In genomic region chr2:127589358-127589757, GRCh38 we compare ENCODE assay signal across 21 cellular contexts. TPM values are rescaled to one million over a fixed set of nuclear protein-coding genes. Genes with fewer than 3 reads are reported as not detected.
"Had no signal": no experiment of that assay in that cellular context is flagged by ENCODE, and none has a peak within 500 bp of the region (broad histone marks: within the 10 kb centered on the region; RNA-seq: fewer than 3 reads in every experiment).

No MANE protein-coding gene starts in this region.

- H3K27ac Mint-ChIP-seq: activated CD8-positive, alpha-beta T cell treated with anti-CD3 and anti-CD28 coated beads for 36 hours; activated naive CD4-positive, alpha-beta T cell treated with anti-CD3 and anti-CD28 coated beads for 36 hours; activated naive CD8-positive, alpha-beta T cell treated with anti-CD3 and anti-CD28 coated beads, Interleukin-2, amount 50 U/mL, for 24 hours; activated T-helper 1 cell treated with anti-CD3 and anti-CD28 coated beads, Interleukin-12 subunit alpha, Interleukin-12 subunit beta, Interleukin-2, Interleukin-4 antibody, amounts not matched to agents 30 ng/mL and 10 ng/mL and 1 ng/mL, durations not matched to agents 14 hours and 24 hours and 36 hours; brain had no signal

- H3K4me3 Mint-ChIP-seq: activated CD8-positive, alpha-beta T cell treated with anti-CD3 and anti-CD28 coated beads for 36 hours; activated naive CD4-positive, alpha-beta T cell treated with anti-CD3 and anti-CD28 coated beads for 36 hours; activated naive CD8-positive, alpha-beta T cell treated with anti-CD3 and anti-CD28 coated beads, Interleukin-2, amount 50 U/mL, for 24 hours; activated T-helper 1 cell treated with anti-CD3 and anti-CD28 coated beads, Interleukin-12 subunit alpha, Interleukin-12 subunit beta, Interleukin-2, Interleukin-4 antibody, amounts not matched to agents 30 ng/mL and 10 ng/mL and 1 ng/mL, durations not matched to agents 14 hours and 24 hours and 36 hours; brain had no signal

- H3K4me3 ChIP-seq: gastrocnemius medialis, left lung, prostate gland, right atrium auricular region, stomach, upper lobe of left lung had no signal

- FAIRE-seq: kidney had no signal

- H3K9me3 ChIP-seq: gastrocnemius medialis, left lung, prostate gland, right atrium auricular region, SK-N-SH, stomach, upper lobe of left lung had no signal

- H3K9me3 Mint-ChIP-seq: activated CD8-positive, alpha-beta T cell treated with anti-CD3 and anti-CD28 coated beads for 36 hours; activated naive CD4-positive, alpha-beta T cell treated with anti-CD3 and anti-CD28 coated beads for 36 hours; activated naive CD8-positive, alpha-beta T cell treated with anti-CD3 and anti-CD28 coated beads, Interleukin-2, amount 50 U/mL, for 24 hours; activated T-helper 1 cell treated with anti-CD3 and anti-CD28 coated beads, Interleukin-12 subunit alpha, Interleukin-12 subunit beta, Interleukin-2, Interleukin-4 antibody, amounts not matched to agents 30 ng/mL and 10 ng/mL and 1 ng/mL, durations not matched to agents 14 hours and 24 hours and 36 hours; brain had no signal

- DNase-seq: activated CD4-positive, alpha-beta T cell treated with anti-CD3 and anti-CD28 coated beads for 48 hours; activated CD4-positive, CD25-positive, alpha-beta regulatory T cell; activated CD8-positive, alpha-beta T cell treated with anti-CD3 and anti-CD28 coated beads for 36 hours; activated naive CD4-positive, alpha-beta T cell treated with anti-CD3 and anti-CD28 coated beads for 36 hours; activated naive CD8-positive, alpha-beta T cell treated with anti-CD3 and anti-CD28 coated beads, Interleukin-2, amount 50 U/mL, for 24 hours; anterior cingulate cortex; central memory CD4-positive, alpha-beta T cell; cortex of kidney; kidney; left lung; midbrain; occipital lobe; SK-N-SH had no signal

- H3K27me3 Mint-ChIP-seq: activated CD8-positive, alpha-beta T cell treated with anti-CD3 and anti-CD28 coated beads for 36 hours; activated naive CD8-positive, alpha-beta T cell treated with anti-CD3 and anti-CD28 coated beads, Interleukin-2, amount 50 U/mL, for 24 hours had no signal

- H3K27ac ChIP-seq: gastrocnemius medialis, left lung, prostate gland, right atrium auricular region, stomach, upper lobe of left lung had no signal

- H3K27me3 ChIP-seq: gastrocnemius medialis, left lung, right atrium auricular region, stomach, upper lobe of left lung had no signal

- H3K36me3 Mint-ChIP-seq: brain had no signal

- H3K36me3 ChIP-seq: gastrocnemius medialis, left lung, prostate gland, right atrium auricular region, stomach, upper lobe of left lung had no signal

- H3K4me1 ChIP-seq: gastrocnemius medialis, left lung, prostate gland, right atrium auricular region, stomach had no signal

- H3K4me1 Mint-ChIP-seq: activated naive CD8-positive, alpha-beta T cell treated with anti-CD3 and anti-CD28 coated beads, Interleukin-2, amount 50 U/mL, for 24 hours had no signal

- H3K4me2 ChIP-seq: SK-N-SH had no signal

- ATAC-seq: activated CD8-positive, alpha-beta T cell treated with anti-CD3 and anti-CD28 coated beads for 36 hours; activated naive CD8-positive, alpha-beta T cell treated with anti-CD3 and anti-CD28 coated beads, Interleukin-2, amount 50 U/mL, for 24 hours; gastrocnemius medialis; left lung had no signal

RNA-seq across cellular contexts. Expression of gene MYO7B, which starts 53.9 kb away (rescaled TPM):
- total RNA-seq: occipital lobe had no signal

RNA-seq across cellular contexts. Expression of gene GPR17, which starts 56.6 kb away (rescaled TPM):
- total RNA-seq: activated CD8-positive, alpha-beta T cell treated with anti-CD3 and anti-CD28 coated beads for 36 hours; activated naive CD4-positive, alpha-beta T cell treated with anti-CD3 and anti-CD28 coated beads for 36 hours; activated T-helper 1 cell treated with anti-CD3 and anti-CD28 coated beads, Interleukin-12 subunit alpha, Interleukin-12 subunit beta, Interleukin-2, Interleukin-4 antibody, amounts not matched to agents 30 ng/mL and 10 ng/mL and 1 ng/mL, durations not matched to agents 14 hours and 24 hours and 36 hours; lung microvascular endothelial cell; prostate gland; stomach had no signal
